Comparison of ENCODE assay signal across 1 cellular context in the genomic region with DNA sequence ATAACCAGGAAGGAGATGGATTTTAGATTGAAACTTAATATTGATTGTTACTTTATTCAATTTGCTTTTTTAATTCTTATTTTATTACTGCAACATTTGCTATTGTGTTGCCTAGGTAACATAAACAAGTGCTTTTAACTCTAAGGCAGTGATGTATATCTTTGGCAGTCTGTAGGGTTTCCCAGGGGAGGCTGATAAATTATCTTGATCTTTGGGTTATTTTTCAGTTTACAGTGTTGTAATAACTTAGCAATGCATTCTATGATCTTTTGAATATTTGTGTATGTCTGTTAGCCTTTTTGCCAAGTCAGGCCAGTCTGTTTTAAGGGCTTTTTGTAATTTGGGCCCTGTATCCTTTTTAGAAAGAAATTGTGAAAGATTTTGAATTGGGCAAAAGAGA.
TF ChIP-seq lines count a peak whose summit lies in the region.

No MANE protein-coding gene starts in this region.

TF ChIP-seq in K562, 482 proteins besides CTCF, POLR2A, EP300 and RAD21:
- no peak for TF ChIP-seq TAF9B (IDR thresholded peaks at IDR 0.05; ENCODE audit: partially characterized antibody)
- TF ChIP-seq FOXJ2 (tag; IDR thresholded peaks at IDR 0.05), result peak; percentile 95
- TF ChIP-seq RFX1 (IDR thresholded peaks at IDR 0.05), result peak; percentile 51; the same call in 1 of the 2 replicates
- TF ChIP-seq STAG1 (CRISPR knock-in tag; IDR thresholded peaks at IDR 0.05; ENCODE audit: borderline replicate concordance), result no peak
- TF ChIP-seq, protein P1, sequence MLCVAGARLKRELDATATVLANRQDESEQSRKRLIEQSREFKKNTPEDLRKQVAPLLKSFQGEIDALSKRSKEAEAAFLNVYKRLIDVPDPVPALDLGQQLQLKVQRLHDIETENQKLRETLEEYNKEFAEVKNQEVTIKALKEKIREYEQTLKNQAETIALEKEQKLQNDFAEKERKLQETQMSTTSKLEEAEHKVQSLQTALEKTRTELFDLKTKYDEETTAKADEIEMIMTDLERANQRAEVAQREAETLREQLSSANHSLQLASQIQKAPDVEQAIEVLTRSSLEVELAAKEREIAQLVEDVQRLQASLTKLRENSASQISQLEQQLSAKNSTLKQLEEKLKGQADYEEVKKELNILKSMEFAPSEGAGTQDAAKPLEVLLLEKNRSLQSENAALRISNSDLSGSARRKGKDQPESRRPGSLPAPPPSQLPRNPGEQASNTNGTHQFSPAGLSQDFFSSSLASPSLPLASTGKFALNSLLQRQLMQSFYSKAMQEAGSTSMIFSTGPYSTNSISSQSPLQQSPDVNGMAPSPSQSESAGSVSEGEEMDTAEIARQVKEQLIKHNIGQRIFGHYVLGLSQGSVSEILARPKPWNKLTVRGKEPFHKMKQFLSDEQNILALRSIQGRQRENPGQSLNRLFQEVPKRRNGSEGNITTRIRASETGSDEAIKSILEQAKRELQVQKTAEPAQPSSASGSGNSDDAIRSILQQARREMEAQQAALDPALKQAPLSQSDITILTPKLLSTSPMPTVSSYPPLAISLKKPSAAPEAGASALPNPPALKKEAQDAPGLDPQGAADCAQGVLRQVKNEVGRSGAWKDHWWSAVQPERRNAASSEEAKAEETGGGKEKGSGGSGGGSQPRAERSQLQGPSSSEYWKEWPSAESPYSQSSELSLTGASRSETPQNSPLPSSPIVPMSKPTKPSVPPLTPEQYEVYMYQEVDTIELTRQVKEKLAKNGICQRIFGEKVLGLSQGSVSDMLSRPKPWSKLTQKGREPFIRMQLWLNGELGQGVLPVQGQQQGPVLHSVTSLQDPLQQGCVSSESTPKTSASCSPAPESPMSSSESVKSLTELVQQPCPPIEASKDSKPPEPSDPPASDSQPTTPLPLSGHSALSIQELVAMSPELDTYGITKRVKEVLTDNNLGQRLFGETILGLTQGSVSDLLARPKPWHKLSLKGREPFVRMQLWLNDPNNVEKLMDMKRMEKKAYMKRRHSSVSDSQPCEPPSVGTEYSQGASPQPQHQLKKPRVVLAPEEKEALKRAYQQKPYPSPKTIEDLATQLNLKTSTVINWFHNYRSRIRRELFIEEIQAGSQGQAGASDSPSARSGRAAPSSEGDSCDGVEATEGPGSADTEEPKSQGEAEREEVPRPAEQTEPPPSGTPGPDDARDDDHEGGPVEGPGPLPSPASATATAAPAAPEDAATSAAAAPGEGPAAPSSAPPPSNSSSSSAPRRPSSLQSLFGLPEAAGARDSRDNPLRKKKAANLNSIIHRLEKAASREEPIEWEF (CRISPR knock-in tag; IDR thresholded peaks at IDR 0.05), result no peak
- no peak for TF ChIP-seq ESRRA (IDR thresholded peaks at IDR 0.05; ENCODE audit: borderline replicate concordance, low read depth)
TF ChIP-seq in K562: peak in this region for 2.
